Comparison of ENCODE assay signal across 15 cellular contexts in the genomic region with DNA sequence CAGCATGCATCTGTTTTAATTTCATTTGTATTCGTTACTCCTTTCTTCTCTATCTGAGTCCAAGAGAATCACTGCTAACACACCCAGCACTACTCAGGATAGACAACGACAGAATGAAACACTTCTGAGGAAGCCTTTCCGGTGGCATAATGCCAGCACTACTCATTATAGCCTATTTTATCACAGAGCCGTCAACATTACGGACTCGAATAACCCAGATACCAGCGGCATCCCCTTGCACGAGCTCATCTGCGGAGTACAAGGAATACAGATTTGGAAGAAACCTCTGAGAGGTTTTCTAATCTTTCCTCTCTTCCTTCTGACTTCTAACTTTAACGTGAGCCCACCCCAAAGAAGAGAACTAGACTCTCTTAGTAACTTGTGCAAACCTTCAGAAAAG.
DNase-seq lines count a peak whose midpoint lies in the region; ATAC-seq and TF ChIP-seq lines count a peak whose summit lies in the region.
"Had no signal": no experiment of that assay in that cellular context is flagged by ENCODE, and none has a peak within 500 bp of the region (broad histone marks: within the 10 kb centered on the region; RNA-seq: fewer than 3 reads in every experiment).

No MANE protein-coding gene starts in this region.

- H3K4me2 ChIP-seq in Karpas-422 (ENCODE audit: low read depth, low read length, poor library complexity, severe bottlenecking), result no peak overlapping the region

- peaks cover 31% of the 10 kb centered on the region for H3K4me1 Mint-ChIP-seq in brain
- peaks cover 13% of the 10 kb centered on the region for H3K4me1 Mint-ChIP-seq in nephron
- H3K4me1 Mint-ChIP-seq: activated naive CD4-positive, alpha-beta T cell treated with anti-CD3 and anti-CD28 coated beads, Interleukin-2, amount 10 ng/mL, durations not matched to agents 7 days and 5 days had no signal

- peak overlapping the region; percentile 86 to 90 (median 88) for H3K4me3 Mint-ChIP-seq in brain
- H3K4me3 Mint-ChIP-seq in nephron, result peak overlapping the region; percentile 61 to 75 (median 61)
- H3K4me3 Mint-ChIP-seq: activated naive CD4-positive, alpha-beta T cell treated with anti-CD3 and anti-CD28 coated beads, Interleukin-2, amount 10 ng/mL, durations not matched to agents 7 days and 5 days; HFFc6 had no signal

- no peak overlapping the region for H3K4me3 ChIP-seq in Karpas-422 (ENCODE audit: low read length)
- H3K4me3 ChIP-seq: Peyer's patch, prostate gland had no signal

- TF ChIP-seq CTCF in brain (conservative IDR thresholded peaks at IDR 0.05), result no peak
- TF ChIP-seq CTCF in nephron (IDR thresholded peaks at IDR 0.05; ENCODE audit: unreplicated experiment in 3 of 3), result no peak

- H3K79me2 ChIP-seq in Karpas-422 (ENCODE audit: low read length), result no peaks in the 10 kb centered on the region

- H4K20me1 ChIP-seq in Karpas-422 (ENCODE audit: insufficient read depth, low read depth, low read length), result no peaks in the 10 kb centered on the region

- H3K4me1 ChIP-seq in Karpas-422 (ENCODE audit: low read length), result no peaks in the 10 kb centered on the region
- H3K4me1 ChIP-seq: prostate gland had no signal

- H3K27me3 Mint-ChIP-seq in brain (peaks cover 39% of the 10 kb centered on the region), nephron (ENCODE audit: low read depth) (peaks cover 92% of the 10 kb centered on the region)

- DNase-seq in Daoy (ENCODE audit: low read depth) (peak; percentile 77), Karpas-422 (peak; percentile 15), activated gamma-delta T cell treated with Interleukin-2 at 50 U/mL for 16 hours (no peak), cerebellar nuclear complex (lab: John Stamatoyannopoulos, UW) (no peak)
- DNase-seq: activated CD8-positive, alpha-beta memory T cell treated with anti-CD3 and anti-CD28 coated beads, Interleukin-2, amount 50 U/mL, for 48 hours; activated naive CD4-positive, alpha-beta T cell treated with anti-CD3 and anti-CD28 coated beads, Interleukin-2, amount 10 ng/mL, durations not matched to agents 7 days and 5 days; foreskin melanocyte; HFFc6; NCI-H446; Peyer's patch had no signal

- H3K9me3 Mint-ChIP-seq in brain (peaks cover 0 to 5% (median 4%) of the 10 kb centered on the region in 5 experiments), nephron (peaks cover 3% of the 10 kb centered on the region)
- H3K9me3 Mint-ChIP-seq: activated naive CD4-positive, alpha-beta T cell treated with anti-CD3 and anti-CD28 coated beads, Interleukin-2, amount 10 ng/mL, durations not matched to agents 7 days and 5 days; HFFc6 had no signal

- ATAC-seq in HG03521 (IDR thresholded peaks at IDR 0.05; ENCODE audit: unreplicated experiment), result no peak
- ATAC-seq: activated CD4-positive, CD25-positive, alpha-beta regulatory T cell treated with anti-CD3 and anti-CD28 coated beads, Interleukin-2, amount 50 U/mL, for 24 hours had no signal

- H3K27ac Mint-ChIP-seq in brain (peak overlapping the region in 1 of 5 experiments; percentile 13), nephron (no peak overlapping the region)
- H3K27ac Mint-ChIP-seq: activated naive CD4-positive, alpha-beta T cell treated with anti-CD3 and anti-CD28 coated beads, Interleukin-2, amount 10 ng/mL, durations not matched to agents 7 days and 5 days; HFFc6 had no signal

- H3K9me3 ChIP-seq in Karpas-422 (ENCODE audit: low read length), result no peaks in the 10 kb centered on the region
- H3K9me3 ChIP-seq: Peyer's patch, prostate gland had no signal

- H3K36me3 Mint-ChIP-seq in brain, result no peaks in the 10 kb centered on the region
- no peaks in the 10 kb centered on the region for H3K36me3 Mint-ChIP-seq in nephron (ENCODE audit: low read depth)
- H3K36me3 Mint-ChIP-seq: activated naive CD4-positive, alpha-beta T cell treated with anti-CD3 and anti-CD28 coated beads, Interleukin-2, amount 10 ng/mL, durations not matched to agents 7 days and 5 days had no signal

- H3K27me3 ChIP-seq in Karpas-422 (ENCODE audit: low read length), result no peaks in the 10 kb centered on the region
- H3K27me3 ChIP-seq: Peyer's patch had no signal

- no peaks in the 10 kb centered on the region for H3K9me2 ChIP-seq in Karpas-422 (replicated peaks; ENCODE audit: insufficient read depth, low read length)

- H3K9ac ChIP-seq in Karpas-422 (ENCODE audit: low read length), result no peak overlapping the region

- no peak overlapping the region for H3K27ac ChIP-seq in Karpas-422 (ENCODE audit: low read length)
- H3K27ac ChIP-seq: Peyer's patch, prostate gland had no signal

- no peak overlapping the region for H2AFZ ChIP-seq in Karpas-422 (ENCODE audit: low read length)

- H3K36me3 ChIP-seq in Karpas-422 (ENCODE audit: insufficient read depth, low read length), result no peaks in the 10 kb centered on the region
- H3K36me3 ChIP-seq: Peyer's patch, prostate gland had no signal

Comparison
In these comparisons a context has a peak if more than half of its experiments do, and no peak if none do; other contexts are left out.
1. DNase-seq: peak in Daoy (single experiment) and Karpas-422 (single experiment); none in activated gamma-delta T cell treated with Interleukin-2 at 50 U/mL for 16 hours (single experiment) and cerebellar nuclear complex (0 of 2).